ENCODE assay signal across 1 cellular context in the genomic region with DNA sequence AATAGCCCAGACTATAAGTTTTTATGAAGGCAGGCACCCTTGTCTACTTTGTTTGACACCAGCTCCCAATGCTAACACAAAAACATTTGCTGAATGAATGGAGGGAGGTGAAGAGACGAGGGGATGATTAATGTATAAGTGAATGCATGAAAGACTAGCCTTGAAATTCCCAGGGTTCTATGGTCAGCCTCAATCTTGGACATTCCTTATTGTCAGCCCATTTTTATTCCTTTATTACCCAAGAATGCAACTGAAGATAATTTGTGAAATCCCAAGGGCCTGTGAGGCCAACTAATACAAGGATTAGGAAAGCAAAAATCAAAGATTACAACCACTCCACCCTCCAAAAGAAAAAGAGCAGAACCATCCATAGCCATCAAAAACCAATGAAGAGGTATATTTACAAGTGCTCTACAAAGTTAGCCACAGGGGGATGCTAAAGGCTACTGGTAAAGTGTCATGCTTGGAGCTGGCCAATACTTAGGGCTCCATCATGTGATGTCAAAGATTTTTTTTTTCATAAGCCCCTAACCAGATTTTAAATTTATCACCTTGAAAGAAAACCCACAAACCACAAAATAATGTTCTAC.
TF ChIP-seq lines count a peak whose summit lies in the region.

No MANE protein-coding gene starts in this region.

TF ChIP-seq in GM12878, 131 proteins besides CTCF, POLR2A, EP300 and RAD21 (continued from another document):
- TF ChIP-seq, protein P1, sequence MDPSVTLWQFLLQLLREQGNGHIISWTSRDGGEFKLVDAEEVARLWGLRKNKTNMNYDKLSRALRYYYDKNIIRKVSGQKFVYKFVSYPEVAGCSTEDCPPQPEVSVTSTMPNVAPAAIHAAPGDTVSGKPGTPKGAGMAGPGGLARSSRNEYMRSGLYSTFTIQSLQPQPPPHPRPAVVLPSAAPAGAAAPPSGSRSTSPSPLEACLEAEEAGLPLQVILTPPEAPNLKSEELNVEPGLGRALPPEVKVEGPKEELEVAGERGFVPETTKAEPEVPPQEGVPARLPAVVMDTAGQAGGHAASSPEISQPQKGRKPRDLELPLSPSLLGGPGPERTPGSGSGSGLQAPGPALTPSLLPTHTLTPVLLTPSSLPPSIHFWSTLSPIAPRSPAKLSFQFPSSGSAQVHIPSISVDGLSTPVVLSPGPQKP (IDR thresholded peaks at IDR 0.05; ENCODE audit: low read depth, low read length) = no peak
- TF ChIP-seq ZNF24 (IDR thresholded peaks at IDR 0.05) (no peak), NR2C2 (IDR thresholded peaks at IDR 0.05; ENCODE audit: borderline replicate concordance, control insufficient read depth, insufficient read length, low read depth) (no peak)
- TF ChIP-seq, protein P2, sequence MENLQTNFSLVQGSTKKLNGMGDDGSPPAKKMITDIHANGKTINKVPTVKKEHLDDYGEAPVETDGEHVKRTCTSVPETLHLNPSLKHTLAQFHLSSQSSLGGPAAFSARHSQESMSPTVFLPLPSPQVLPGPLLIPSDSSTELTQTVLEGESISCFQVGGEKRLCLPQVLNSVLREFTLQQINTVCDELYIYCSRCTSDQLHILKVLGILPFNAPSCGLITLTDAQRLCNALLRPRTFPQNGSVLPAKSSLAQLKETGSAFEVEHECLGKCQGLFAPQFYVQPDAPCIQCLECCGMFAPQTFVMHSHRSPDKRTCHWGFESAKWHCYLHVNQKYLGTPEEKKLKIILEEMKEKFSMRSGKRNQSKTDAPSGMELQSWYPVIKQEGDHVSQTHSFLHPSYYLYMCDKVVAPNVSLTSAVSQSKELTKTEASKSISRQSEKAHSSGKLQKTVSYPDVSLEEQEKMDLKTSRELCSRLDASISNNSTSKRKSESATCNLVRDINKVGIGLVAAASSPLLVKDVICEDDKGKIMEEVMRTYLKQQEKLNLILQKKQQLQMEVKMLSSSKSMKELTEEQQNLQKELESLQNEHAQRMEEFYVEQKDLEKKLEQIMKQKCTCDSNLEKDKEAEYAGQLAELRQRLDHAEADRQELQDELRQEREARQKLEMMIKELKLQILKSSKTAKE (IDR thresholded peaks at IDR 0.05; ENCODE audit: low read depth, poor library complexity, severe bottlenecking) = no peak
